Comparison of ENCODE assay signal across 1 cellular context in genomic region chr1:40649592-40649930, GRCh38.
TF ChIP-seq lines count a peak whose summit lies in the region.

No MANE protein-coding gene starts in this region.

TF ChIP-seq in H1, 55 proteins besides CTCF, POLR2A, EP300 and RAD21:
- TF ChIP-seq SP4 (IDR thresholded peaks at IDR 0.05; ENCODE audit: low read length) (no peak), POU5F1 (IDR thresholded peaks at IDR 0.05; ENCODE audit: low read depth, low read length) (no peak), RBBP5 (IDR thresholded peaks at IDR 0.05; ENCODE audit: borderline replicate concordance, low read depth, low read length) (no peak), YY1 (IDR thresholded peaks at IDR 0.05; ENCODE audit: low read depth, low read length) (no peak), MAFK (IDR thresholded peaks at IDR 0.05; ENCODE audit: low read depth, low read length) (no peak), FOSL1 (IDR thresholded peaks at IDR 0.05; ENCODE audit: insufficient read depth, low read depth, low read length) (no peak), SIN3A (conservative IDR thresholded peaks at IDR 0.05 in 1 of 2, IDR thresholded peaks at IDR 0.05 in 1 of 2; ENCODE audit: low read depth in 1 of 2, low read length in 2 of 2) (no peak), EZH2 (IDR thresholded peaks at IDR 0.05; ENCODE audit: low read depth, low read length, severe bottlenecking) (no peak), BACH1 (IDR thresholded peaks at IDR 0.05; ENCODE audit: low read length) (no peak), TAF7 (optimal IDR thresholded peaks at IDR 0.05; ENCODE audit: borderline replicate concordance, low read depth, low read length) (no peak), BRCA1 (IDR thresholded peaks at IDR 0.05; ENCODE audit: low read depth, low read length) (no peak), JUN (IDR thresholded peaks at IDR 0.05; ENCODE audit: low read depth, low read length) (no peak), ATF2 (IDR thresholded peaks at IDR 0.05; ENCODE audit: low read length) (no peak), CBX8 (IDR thresholded peaks at IDR 0.05; ENCODE audit: borderline replicate concordance, low read depth, low read length) (no peak), SP2 (IDR thresholded peaks at IDR 0.05; ENCODE audit: low read length) (no peak), SRF (IDR thresholded peaks at IDR 0.05; ENCODE audit: low read depth, low read length) (no peak), RFX5 (IDR thresholded peaks at IDR 0.05; ENCODE audit: borderline replicate concordance, low read depth, low read length) (no peak)
